Comparison of ENCODE assay signal across 25 cellular contexts in the genomic region with DNA sequence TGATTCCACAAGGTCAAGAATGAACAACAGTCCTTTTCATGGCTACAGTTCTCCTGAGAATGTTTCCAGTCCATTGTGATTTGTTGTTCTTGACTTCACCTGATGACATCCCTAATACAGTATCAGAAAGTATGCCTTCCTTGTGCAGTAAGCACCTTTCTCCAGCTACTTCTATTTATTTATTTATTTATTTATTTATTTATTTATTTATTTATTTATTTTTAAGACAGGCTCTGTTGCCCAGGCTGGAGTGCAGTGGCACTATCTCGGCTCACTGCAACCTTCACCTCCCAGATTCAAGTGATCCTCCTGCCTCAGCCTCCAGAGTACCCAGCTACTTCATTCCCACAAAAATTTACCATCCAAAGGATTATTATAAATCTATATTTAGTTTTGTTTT. TPM values are rescaled to one million over a fixed set of nuclear protein-coding genes. Genes with fewer than 3 reads are reported as not detected.
DNase-seq lines count a peak whose midpoint lies in the region; ATAC-seq, FAIRE-seq and TF ChIP-seq lines count a peak whose summit lies in the region.
"Had no signal": no experiment of that assay in that cellular context is flagged by ENCODE, and none has a peak within 500 bp of the region (broad histone marks: within the 10 kb centered on the region; RNA-seq: fewer than 3 reads in every experiment).

No MANE protein-coding gene starts in this region.

- H3K9me3 ChIP-seq in A549 = peaks cover 69% of the 10 kb centered on the region
- peaks cover 33% of the 10 kb centered on the region for H3K9me3 ChIP-seq in WERI-Rb-1 (ENCODE audit: severe bottlenecking)
- H3K9me3 ChIP-seq: BE2C had no signal

- TF ChIP-seq CTCF in A549 (IDR thresholded peaks at IDR 0.05) = no peak
- TF ChIP-seq CTCF in WERI-Rb-1 (IDR thresholded peaks at IDR 0.05; ENCODE audit: low read depth, low read length) = no peak

- WGBS in A549 (ENCODE audit: missing lambda C conversion rate) = 10% methylated on average over 1 of the region's 1 CpG

- H3K36me3 ChIP-seq in WERI-Rb-1 = no peaks in the 10 kb centered on the region
- H3K36me3 ChIP-seq: BE2C had no signal

- no peak for TF ChIP-seq POLR2A in A549 (IDR thresholded peaks at IDR 0.05; ENCODE audit: low read length)

- POLR2A ChIA-PET in A549 (lab: Yijun Ruan, JAX) = no interaction called here

- CTCF ChIA-PET in A549 (lab: Yijun Ruan, JAX) = no interaction called here

- DNase-seq in A549 (ENCODE audit: low read depth in 1 of 2, low spot score in 1 of 2) (no peak), RKO (ENCODE audit: low spot score) (peak; percentile 23), epithelial cell of prostate (ENCODE audit: low read depth, low spot score) (peak; percentile 3), kidney tubule cell (ENCODE audit: low spot score) (peak; percentile 16), ureter (ENCODE audit: low spot score) (no peak), HuH-7 (ENCODE audit: low spot score) (no peak), WERI-Rb-1 (no peak), NCI-H748 treated with DMSO at 0.1 percent for 48 hours (lab: John Stamatoyannopoulos, UW) (no peak)
- DNase-seq: ACHN; AML-193; BE2C; CD4-positive, alpha-beta T cell; CD8-positive, alpha-beta memory T cell; DMS 273 treated with DMSO at 0.1 percent for 48 hours; DMS79; EL; GDM1; H9; HFFc6 had no signal

- TF ChIP-seq EP300 in A549 (IDR thresholded peaks at IDR 0.05) = no peak

- H3K27me3 ChIP-seq in WERI-Rb-1 (ENCODE audit: insufficient read depth, low read depth, severe bottlenecking) = no peaks in the 10 kb centered on the region
- H3K27me3 ChIP-seq: BE2C; BLaER1 treated with 17β-estradiol and CSF1 and Interleukin-3, amounts not matched to agents 10 nM and 100 nM had no signal

- H3K27ac ChIP-seq in A549 = no peak overlapping the region
- peak overlapping the region; percentile 32 for H3K27ac ChIP-seq in epithelial cell of prostate
- H3K27ac ChIP-seq in WERI-Rb-1 = no peak overlapping the region

- no peak for FAIRE-seq in A549 (lab: Jason Lieb, UNC)
- FAIRE-seq: A204.1, D721Med, GM12878 had no signal

- no peak for TF ChIP-seq RAD21 in A549 (conservative IDR thresholded peaks at IDR 0.05 in 1 of 2, IDR thresholded peaks at IDR 0.05 in 1 of 2)

- no peaks in the 10 kb centered on the region for H3K4me1 ChIP-seq in A549
- H3K4me1 ChIP-seq: BE2C had no signal

- no peak for ATAC-seq in A549
- ATAC-seq: GM12878, GM23338, HCT116 had no signal

- H3K4me3 ChIP-seq in A549 (no peak overlapping the region), WERI-Rb-1 (ENCODE audit: low read depth, low read length) (no peak overlapping the region)
- H3K4me3 ChIP-seq: BLaER1 treated with 17β-estradiol and CSF1 and Interleukin-3, amounts not matched to agents 10 nM and 100 nM; GM12878; GM23338 had no signal

- no peak overlapping the region for H3K4me2 ChIP-seq in A549
- H3K4me2 ChIP-seq: GM23338 had no signal

TF ChIP-seq in A549, 52 proteins besides CTCF, POLR2A, EP300 and RAD21:
- TF ChIP-seq, protein P1, sequence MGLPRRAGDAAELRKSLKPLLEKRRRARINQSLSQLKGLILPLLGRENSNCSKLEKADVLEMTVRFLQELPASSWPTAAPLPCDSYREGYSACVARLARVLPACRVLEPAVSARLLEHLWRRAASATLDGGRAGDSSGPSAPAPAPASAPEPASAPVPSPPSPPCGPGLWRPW (IDR thresholded peaks at IDR 0.05) = no peak
- TF ChIP-seq EHF (CRISPR knock-in tag; IDR thresholded peaks at IDR 0.05) (no peak), CBX8 (IDR thresholded peaks at IDR 0.05) (no peak), ZC3H11A (IDR thresholded peaks at IDR 0.05) (peak; percentile 87), MAZ (IDR thresholded peaks at IDR 0.05; ENCODE audit: borderline replicate concordance, low read depth, low read length) (no peak)

RNA-seq across cellular contexts. Expression of gene ZNF841, which starts 6.6 kb away (rescaled TPM):
- polyA plus RNA-seq in A549 (2011; rRNA removed) = 4.9 and 5.3 TPM in 2 replicates
- 0.98 and 1.6 TPM in 2 replicates for polyA plus RNA-seq in A549 (2012; cell fraction: cytosol; rRNA removed)
- 1.8 and 3.4 TPM in 2 replicates for polyA plus RNA-seq in A549 (2012; cell fraction: nucleus; rRNA removed)
- polyA plus RNA-seq in A549 (2017; fragmentation: RNase III; extraction: RNeasy Plus Mini Kit Qiagen cat#74134 plus additional on column Dnase treatment) = 2.2 to 3.0 TPM (median 2.4 TPM) in 3 replicates
- 5.5 and 9.3 TPM in 2 replicates for polyA minus RNA-seq in A549 (2011; rRNA and poly(A)+ RNA removed)
- 38.7 TPM for total RNA-seq in ureter

RNA-seq across cellular contexts. Expression of gene ZNF616, which starts 37.6 kb away (rescaled TPM):
- polyA plus RNA-seq in A549 (2011; rRNA removed) (1.8 and 1.9 TPM in 2 replicates), A549 (2017; fragmentation: RNase III; extraction: RNeasy Plus Mini Kit Qiagen cat#74134 plus additional on column Dnase treatment) (0.90 to 1.3 TPM (median 1.2 TPM) in 3 replicates)
- 0.22 and 0.25 TPM in 2 replicates for polyA plus RNA-seq in A549 (2012; cell fraction: cytosol; rRNA removed)
- polyA plus RNA-seq in A549 (2012; cell fraction: nucleus; rRNA removed) = 0.13 and 0.17 TPM in 2 replicates
- 2.6 and 3.8 TPM in 2 replicates for polyA minus RNA-seq in A549 (2011; rRNA and poly(A)+ RNA removed)
- total RNA-seq in ureter = 16.0 TPM

RNA-seq across cellular contexts. Expression of gene ZNF432, which starts 53.5 kb away (rescaled TPM):
- polyA plus RNA-seq in A549 (2011; rRNA removed) = 2.6 and 3.8 TPM in 2 replicates
- 0.50 and 0.73 TPM in 2 replicates for polyA plus RNA-seq in A549 (2012; cell fraction: cytosol; rRNA removed)
- polyA plus RNA-seq in A549 (2012; cell fraction: nucleus; rRNA removed) = 1.5 and 3.2 TPM in 2 replicates
- polyA plus RNA-seq in A549 (2017; fragmentation: RNase III; extraction: RNeasy Plus Mini Kit Qiagen cat#74134 plus additional on column Dnase treatment) = 2.0 to 3.3 TPM (median 2.4 TPM) in 3 replicates
- 4.8 and 5.2 TPM in 2 replicates for polyA minus RNA-seq in A549 (2011; rRNA and poly(A)+ RNA removed)
- total RNA-seq in ureter = 19.7 TPM

Comparison
In these comparisons a context has a peak if more than half of its experiments do, and no peak if none do; other contexts are left out.
1. DNase-seq: peak in RKO (single experiment), epithelial cell of prostate (single experiment) and kidney tubule cell (single experiment); none in A549 (0 of 2), ureter (single experiment), HuH-7 (single experiment), WERI-Rb-1 (single experiment) and NCI-H748 treated with DMSO at 0.1 percent for 48 hours (single experiment).